12 cellular contexts compared by ENCODE assay signal in genomic region chr4:23789765-23790164, GRCh38.
A peak's percentile ranks its signal among the peaks of the same experiment; 100 is the strongest.
DNase-seq lines count a peak whose midpoint lies in the region; ATAC-seq and TF ChIP-seq lines count a peak whose summit lies in the region.
"Had no signal": no experiment of that assay in that cellular context is flagged by ENCODE, and none has a peak within 500 bp of the region (broad histone marks: within the 10 kb centered on the region; RNA-seq: fewer than 3 reads in every experiment).

No MANE protein-coding gene starts in this region.

- H3K27ac Mint-ChIP-seq in neural progenitor cell: no peak overlapping the region
- H3K27ac Mint-ChIP-seq: activated T-helper 1 cell treated with anti-CD3 and anti-CD28 coated beads, Interleukin-12 subunit alpha, Interleukin-12 subunit beta, Interleukin-2, Interleukin-4 antibody, amounts not matched to agents 30 ng/mL and 10 ng/mL and 1 ng/mL, durations not matched to agents 14 hours and 24 hours and 36 hours had no signal

- no peak overlapping the region for H3K4me3 Mint-ChIP-seq in neural progenitor cell
- H3K4me3 Mint-ChIP-seq: activated T-helper 1 cell treated with anti-CD3 and anti-CD28 coated beads, Interleukin-12 subunit alpha, Interleukin-12 subunit beta, Interleukin-2, Interleukin-4 antibody, amounts not matched to agents 30 ng/mL and 10 ng/mL and 1 ng/mL, durations not matched to agents 14 hours and 24 hours and 36 hours had no signal

- ATAC-seq in GM18511 (IDR thresholded peaks at IDR 0.05; ENCODE audit: unreplicated experiment) (no peak), HG03280 (IDR thresholded peaks at IDR 0.05; ENCODE audit: unreplicated experiment) (no peak)

- no peaks in the 10 kb centered on the region for H3K27me3 ChIP-seq in neural progenitor cell
- H3K27me3 ChIP-seq: Peyer's patch had no signal

- no peaks in the 10 kb centered on the region for H3K36me3 Mint-ChIP-seq in neural progenitor cell

- H3K4me3 ChIP-seq in neural progenitor cell: no peak overlapping the region
- H3K4me3 ChIP-seq: Peyer's patch had no signal

- H4K20me1 ChIP-seq in neural progenitor cell (ENCODE audit: low read depth): no peaks in the 10 kb centered on the region

- H3K79me2 ChIP-seq in neural progenitor cell (ENCODE audit: low read depth): no peaks in the 10 kb centered on the region

- no peak overlapping the region for H3K9ac ChIP-seq in neural progenitor cell

- TF ChIP-seq CTCF in neural progenitor cell (IDR thresholded peaks at IDR 0.05): no peak

- H3K4me1 ChIP-seq in neural progenitor cell: no peaks in the 10 kb centered on the region

- no peaks in the 10 kb centered on the region for H3K27me3 Mint-ChIP-seq in neural progenitor cell (ENCODE audit: insufficient read depth, low read depth)

- peaks cover 7% of the 10 kb centered on the region for H3K9me3 Mint-ChIP-seq in neural progenitor cell

- no peaks in the 10 kb centered on the region for H3K9me3 ChIP-seq in neural progenitor cell (ENCODE audit: low read depth)
- H3K9me3 ChIP-seq: Peyer's patch had no signal

- H3K27ac ChIP-seq in neural progenitor cell: no peak overlapping the region
- H3K27ac ChIP-seq: VCaP had no signal

- H2AFZ ChIP-seq in neural progenitor cell (replicated peaks): peak overlapping the region; percentile 31

- H3K4me1 Mint-ChIP-seq in neural progenitor cell: no peaks in the 10 kb centered on the region

- DNase-seq in AG08396 (ENCODE audit: low spot score) (peak; percentile 37), NCI-H226 (peak; percentile 59), glomerular visceral epithelial cell (ENCODE audit: extremely low spot score) (peak; percentile 60), neural progenitor cell (ENCODE audit: low spot score) (no peak), SIG-M5 (lab: John Stamatoyannopoulos, UW) (no peak), midbrain (lab: John Stamatoyannopoulos, UW) (no peak)
- DNase-seq: NCI-H2029 treated with DMSO at 0.1 percent for 48 hours had no signal

- no peak overlapping the region for H3K4me2 ChIP-seq in neural progenitor cell

- H3K36me3 ChIP-seq in neural progenitor cell: no peaks in the 10 kb centered on the region

- no peaks in the 10 kb centered on the region for H3F3A ChIP-seq in neural progenitor cell (ENCODE audit: low read depth)

Comparison
In these comparisons a context has a peak if more than half of its experiments do, and no peak if none do; other contexts are left out.
1. DNase-seq: peak in AG08396 (single experiment), NCI-H226 (single experiment) and glomerular visceral epithelial cell (single experiment); none in neural progenitor cell (single experiment), SIG-M5 (single experiment) and midbrain (single experiment).